ENCODE assay signal across 8 cellular contexts in genomic region chr16:588889-589657, GRCh38. TPM values are rescaled to one million over a fixed set of nuclear protein-coding genes. Genes with fewer than 3 reads are reported as not detected.
DNase-seq lines count a peak whose midpoint lies in the region; ATAC-seq and TF ChIP-seq lines count a peak whose summit lies in the region.

No MANE protein-coding gene starts in this region.

- peak; percentile 98 for DNase-seq in Caki2 (ENCODE audit: low read depth)
- DNase-seq in NOMO-1 treated with dmso at 0.1 percent for 144 hours (lab: John Stamatoyannopoulos, UW; ENCODE audit: unreplicated experiment), result peak; percentile 93
- peak; percentile 92 for DNase-seq in activated CD8-positive, alpha-beta memory T cell treated with anti-CD3 and anti-CD28 coated beads, Interleukin-2, amount 50 U/mL, for 24 hours (ENCODE audit: extremely low read depth)
- DNase-seq in endodermal cell, result peak; percentile 99
- peak; percentile 96 to 99 for DNase-seq in mesothelial cell of epicardium (ENCODE audit: low spot score in 2 of 2, unreplicated experiment in 2 of 2)
- peak; percentile 96 for DNase-seq in stimulated activated CD8-positive, alpha-beta memory T cell treated with anti-CD3 and anti-CD28 coated beads, Interleukin-15, amount 100 ng/mL, for 24 hours (ENCODE audit: low read depth)

- H3K27me3 ChIP-seq in HUES48 (ENCODE audit: control insufficient read depth, insufficient read depth, low read length), result peaks cover 36% of the 10 kb centered on the region
- peaks cover 21% of the 10 kb centered on the region for H3K27me3 ChIP-seq in endodermal cell (ENCODE audit: control insufficient read depth, insufficient read depth, low read length, poor library complexity, severe bottlenecking)

- H3K9ac ChIP-seq in HUES48 (ENCODE audit: low read depth, low read length) (peak overlapping the region; percentile 93), endodermal cell (ENCODE audit: extremely low read depth, low read length, poor library complexity, severe bottlenecking) (peak overlapping the region; percentile 87)

- peak overlapping the region; percentile 100 for H3K27ac Mint-ChIP-seq in endodermal cell
- peak overlapping the region; percentile 99 for H3K27ac Mint-ChIP-seq in mesothelial cell of epicardium

- in situ Hi-C loops in Caki2 (cut with HindIII; ENCODE audit: low pct_unique_long_range_greater_than_20kb, low sequenced_read_pairs), result no loop called here

- H3K4me1 Mint-ChIP-seq in endodermal cell (peaks cover 10% of the 10 kb centered on the region), mesothelial cell of epicardium (peaks cover 48% of the 10 kb centered on the region)

- peak; percentile 67 for ATAC-seq in GM21390 (IDR thresholded peaks at IDR 0.05; ENCODE audit: unreplicated experiment)

- H3K36me3 ChIP-seq in HUES48 (ENCODE audit: control insufficient read depth, insufficient read depth, low read length) (no peaks in the 10 kb centered on the region), endodermal cell (ENCODE audit: control insufficient read depth, insufficient read depth, low read length) (no peaks in the 10 kb centered on the region)

- H3K9me3 Mint-ChIP-seq in endodermal cell (no peaks in the 10 kb centered on the region), mesothelial cell of epicardium (no peaks in the 10 kb centered on the region)

- peaks cover 4% of the 10 kb centered on the region; the same call in 1 of the 2 replicates for H3K4me1 ChIP-seq in HUES48 (ENCODE audit: control insufficient read depth, insufficient read depth, low read length)
- no peaks in the 10 kb centered on the region for H3K4me1 ChIP-seq in endodermal cell (ENCODE audit: control insufficient read depth, insufficient read depth, low read length)

- H3K9me3 ChIP-seq in HUES48 (ENCODE audit: control insufficient read depth, insufficient read depth, low read length), result no peaks in the 10 kb centered on the region
- no peaks in the 10 kb centered on the region for H3K9me3 ChIP-seq in endodermal cell (ENCODE audit: control insufficient read depth, low read length)

- peak overlapping the region; percentile 98 for H3K27ac ChIP-seq in HUES48 (ENCODE audit: low read depth, low read length)
- H3K27ac ChIP-seq in endodermal cell (ENCODE audit: low read depth, low read length), result peak overlapping the region; percentile 93

- WGBS in endodermal cell (ENCODE audit: insufficient coverage in 1 of 2, insufficient read length in 1 of 2), 2 experiments, result 0% methylated on average over 46 to 107 of the region's 107 CpGs

- H3K36me3 Mint-ChIP-seq in endodermal cell (ENCODE audit: low read depth) (peaks cover 6% of the 10 kb centered on the region), mesothelial cell of epicardium (no peaks in the 10 kb centered on the region)

- TF ChIP-seq CTCF in endodermal cell (conservative IDR thresholded peaks at IDR 0.05) (no peak), mesothelial cell of epicardium (IDR thresholded peaks at IDR 0.05; ENCODE audit: unreplicated experiment) (no peak)

- peak overlapping the region; percentile 85 for H3K4me3 ChIP-seq in HUES48 (ENCODE audit: low read depth, low read length)
- H3K4me3 ChIP-seq in endodermal cell (ENCODE audit: low read length), result peak overlapping the region; percentile 85

- H3K4me3 Mint-ChIP-seq in endodermal cell (peak overlapping the region; percentile 89), mesothelial cell of epicardium (peak overlapping the region; percentile 100)

- peaks cover 37% of the 10 kb centered on the region for H3K27me3 Mint-ChIP-seq in endodermal cell (ENCODE audit: insufficient read depth)
- peaks cover 7% of the 10 kb centered on the region for H3K27me3 Mint-ChIP-seq in mesothelial cell of epicardium (ENCODE audit: low read depth)

RNA-seq across cellular contexts. Expression of gene RAB40C, which starts 0.8 kb away (rescaled TPM):
- total RNA-seq in Caki2 (2014; rRNA removed; shearing (Covaris generic); ENCODE audit: low replicate concordance), result 22.4 and 33.2 TPM in 2 replicates
- total RNA-seq in endodermal cell (10 to 100 TPM; 21.3 to 25.9 TPM), mesothelial cell of epicardium (23.2 to 26.2 TPM (median 25.5 TPM) in 3 replicates)
- 24.0 TPM for polyA plus RNA-seq in endodermal cell (2013, experiment 1 of 2)
- 23.0 TPM for polyA plus RNA-seq in endodermal cell (2013, experiment 2 of 2)

RNA-seq across cellular contexts. Expression of gene PIGQ, which starts 19.3 kb away (rescaled TPM):
- 53.4 and 65.5 TPM in 2 replicates for total RNA-seq in Caki2 (2014; rRNA removed; shearing (Covaris generic); ENCODE audit: low replicate concordance)
- total RNA-seq in endodermal cell, result 100 to 1,000 TPM; 128 to 129 TPM
- 61.9 TPM for polyA plus RNA-seq in endodermal cell (2013, experiment 1 of 2)
- polyA plus RNA-seq in endodermal cell (2013, experiment 2 of 2), result 52.5 TPM
- total RNA-seq in mesothelial cell of epicardium, result 78.5 to 86.7 TPM (median 84.8 TPM) in 3 replicates

RNA-seq across cellular contexts. Expression of gene NHLRC4, which starts 22.3 kb away (rescaled TPM):
- total RNA-seq in Caki2 (2014; rRNA removed; shearing (Covaris generic); ENCODE audit: low replicate concordance), result 1.2 and 4.0 TPM in 2 replicates
- total RNA-seq in endodermal cell (1 to 10 TPM; 1.1 TPM), mesothelial cell of epicardium (2.3 to 3.0 TPM (median 2.7 TPM) in 3 replicates)
- polyA plus RNA-seq in endodermal cell (2013, experiment 1 of 2), result 0.78 TPM
- 0.87 TPM for polyA plus RNA-seq in endodermal cell (2013, experiment 2 of 2)

RNA-seq across cellular contexts. Expression of gene PRR35, which starts 28.9 kb away (rescaled TPM):
- total RNA-seq in Caki2 (2014; rRNA removed; shearing (Covaris generic); ENCODE audit: low replicate concordance), result not detected in 2 replicates
- total RNA-seq in endodermal cell (under 1 TPM; 0.29 to 0.62 TPM), mesothelial cell of epicardium (0.25 TPM in 1 of 3 replicates, not detected in the others)
- polyA plus RNA-seq in endodermal cell (2013, experiment 1 of 2), result 0.18 TPM
- polyA plus RNA-seq in endodermal cell (2013, experiment 2 of 2), result 0.12 TPM

RNA-seq across cellular contexts. Expression of gene WFIKKN1, which starts 41.7 kb away (rescaled TPM):
- total RNA-seq in Caki2 (2014; rRNA removed; shearing (Covaris generic); ENCODE audit: low replicate concordance), result 0.07 TPM in 1 of 2 replicates, not detected in the other
- 10 to 100 TPM in 1 of 2 donors, 1 to 10 TPM in 1; 7.7 to 11.6 TPM for total RNA-seq in endodermal cell
- 17.0 TPM for polyA plus RNA-seq in endodermal cell (2013, experiment 1 of 2)
- polyA plus RNA-seq in endodermal cell (2013, experiment 2 of 2), result 15.2 TPM
- 0.47 to 0.94 TPM (median 0.84 TPM) in 3 replicates for total RNA-seq in mesothelial cell of epicardium

Comparison
In these comparisons a context has a peak if more than half of its experiments do, and no peak if none do; other contexts are left out.
1. Peak in every context shown above with its lines: DNase-seq, ATAC-seq, H3K4me3 ChIP-seq and H3K27ac ChIP-seq.